In the genomic region with DNA sequence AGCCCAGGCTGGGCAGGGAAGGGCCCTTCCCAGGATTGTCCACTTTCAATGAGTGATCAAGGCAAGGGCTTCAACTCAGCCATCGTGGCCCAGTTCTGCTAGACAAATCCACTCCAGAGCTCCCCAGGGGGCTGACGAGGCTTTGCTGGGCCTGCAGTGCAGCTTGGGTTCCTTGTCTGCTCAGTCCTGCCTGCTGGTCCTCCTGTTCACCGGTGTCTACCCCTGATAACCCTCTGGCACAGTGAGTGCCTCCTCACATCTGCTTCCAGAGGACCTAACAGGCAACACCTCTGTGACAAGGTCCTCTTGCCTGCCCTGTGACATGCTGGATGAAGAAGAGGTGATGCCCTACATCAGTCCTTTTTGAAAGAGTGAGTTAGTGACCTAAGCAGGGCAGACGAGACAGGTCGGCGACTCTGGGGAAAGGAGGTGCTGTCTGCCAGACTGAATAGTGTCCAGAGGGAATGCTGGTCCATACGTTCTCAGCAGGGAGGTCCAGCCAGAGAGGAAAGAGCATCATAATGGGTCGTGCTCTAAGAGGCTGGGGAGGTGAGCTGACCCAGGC, we compare ENCODE assay signal across 23 cellular contexts. TPM values are rescaled to one million over a fixed set of nuclear protein-coding genes. Genes with fewer than 3 reads are reported as not detected.
"Had no signal": no experiment of that assay in that cellular context is flagged by ENCODE, and none has a peak within 500 bp of the region (broad histone marks: within the 10 kb centered on the region; RNA-seq: fewer than 3 reads in every experiment).

No MANE protein-coding gene starts in this region.

- H3K4me3 Mint-ChIP-seq: activated CD8-positive, alpha-beta T cell treated with anti-CD3 and anti-CD28 coated beads, Interleukin-2, amount 10 ng/mL, durations not matched to agents 7 days and 5 days; activated naive CD4-positive, alpha-beta T cell treated with anti-CD3 and anti-CD28 coated beads, Interleukin-2, amount 10 ng/mL, durations not matched to agents 7 days and 5 days; activated naive CD8-positive, alpha-beta T cell treated with anti-CD3 and anti-CD28 coated beads for 36 hours; activated T-helper 17 cell treated with anti-CD3 and anti-CD28 coated beads, Interleukin-2, amount 50 U/mL, for 72 hours; T-helper 1 cell treated with Interleukin-12 subunit alpha and Interleukin-12 subunit beta and Interleukin-4 antibody, amounts not matched to agents 30 μg/mL and 1 μg/mL, for 36 hours; WTC11 had no signal

- FAIRE-seq: K562 had no signal

- ATAC-seq: activated CD8-positive, alpha-beta T cell treated with anti-CD3 and anti-CD28 coated beads, Interleukin-2, amount 10 ng/mL, durations not matched to agents 7 days and 5 days; activated T-helper 17 cell treated with anti-CD3 and anti-CD28 coated beads, Interleukin-2, amount 50 U/mL, for 72 hours; K562; WTC11 had no signal

- H3K36me3 Mint-ChIP-seq: activated naive CD4-positive, alpha-beta T cell treated with anti-CD3 and anti-CD28 coated beads, Interleukin-2, amount 10 ng/mL, durations not matched to agents 7 days and 5 days; activated naive CD8-positive, alpha-beta T cell treated with anti-CD3 and anti-CD28 coated beads for 36 hours; WTC11 had no signal

- H3K9me3 ChIP-seq: SJCRH30, SK-N-SH had no signal

- H3K27ac ChIP-seq: brain microvascular endothelial cell, cardiac muscle cell, SJCRH30 had no signal

- H3K4me1 Mint-ChIP-seq: activated naive CD4-positive, alpha-beta T cell treated with anti-CD3 and anti-CD28 coated beads, Interleukin-2, amount 10 ng/mL, durations not matched to agents 7 days and 5 days; activated naive CD8-positive, alpha-beta T cell treated with anti-CD3 and anti-CD28 coated beads for 36 hours; activated T-helper 17 cell treated with anti-CD3 and anti-CD28 coated beads, Interleukin-2, amount 50 U/mL, for 72 hours had no signal

- H3K4me3 ChIP-seq: cardiac muscle cell, K562, SJCRH30 had no signal

- H3K9ac ChIP-seq: SK-N-SH had no signal

- H3K9me3 Mint-ChIP-seq: activated naive CD4-positive, alpha-beta T cell treated with anti-CD3 and anti-CD28 coated beads, Interleukin-2, amount 10 ng/mL, durations not matched to agents 7 days and 5 days; activated naive CD8-positive, alpha-beta T cell treated with anti-CD3 and anti-CD28 coated beads for 36 hours; activated T-helper 17 cell treated with anti-CD3 and anti-CD28 coated beads, Interleukin-2, amount 50 U/mL, for 72 hours; T-helper 1 cell treated with Interleukin-12 subunit alpha and Interleukin-12 subunit beta and Interleukin-4 antibody, amounts not matched to agents 30 μg/mL and 1 μg/mL, for 36 hours; WTC11 had no signal

- H3K27ac Mint-ChIP-seq: activated CD8-positive, alpha-beta T cell treated with anti-CD3 and anti-CD28 coated beads, Interleukin-2, amount 10 ng/mL, durations not matched to agents 7 days and 5 days; activated naive CD8-positive, alpha-beta T cell treated with anti-CD3 and anti-CD28 coated beads for 36 hours; activated T-helper 17 cell treated with anti-CD3 and anti-CD28 coated beads, Interleukin-2, amount 50 U/mL, for 72 hours; T-helper 1 cell treated with Interleukin-12 subunit alpha and Interleukin-12 subunit beta and Interleukin-4 antibody, amounts not matched to agents 30 μg/mL and 1 μg/mL, for 36 hours; WTC11 had no signal

- DNase-seq: activated CD4-positive, alpha-beta T cell treated with anti-CD3 and anti-CD28 coated beads for 48 hours; activated CD4-positive, alpha-beta T cell treated with anti-CD3 and anti-CD28 coated beads, Interleukin-2, amount 50 U/mL, for 4 hours; activated CD8-positive, alpha-beta T cell treated with anti-CD3 and anti-CD28 coated beads, Interleukin-2, amount 10 ng/mL, durations not matched to agents 7 days and 5 days; activated gamma-delta T cell treated with Interleukin-2 at 50 U/mL for 16 hours; activated naive CD4-positive, alpha-beta T cell treated with anti-CD3 and anti-CD28 coated beads, Interleukin-2, amount 10 ng/mL, durations not matched to agents 7 days and 5 days; activated naive CD8-positive, alpha-beta T cell treated with anti-CD3 and anti-CD28 coated beads for 36 hours; brain microvascular endothelial cell; Karpas-422; MM.1S; NCI-H1436; NCI-H2029 treated with DMSO at 0.1 percent for 48 hours; NCI-H345; NCI-H69; SJCRH30; SK-N-SH; SW 1271 had no signal

- H3K36me3 ChIP-seq: brain microvascular endothelial cell, cardiac muscle cell, SJCRH30 had no signal

RNA-seq across cellular contexts. Expression of gene KCNF1, which starts 20.9 kb away (rescaled TPM):
- total RNA-seq: activated CD8-positive, alpha-beta T cell treated with anti-CD3 and anti-CD28 coated beads, Interleukin-2, amount 10 ng/mL, durations not matched to agents 7 days and 5 days; activated naive CD8-positive, alpha-beta T cell treated with anti-CD3 and anti-CD28 coated beads for 36 hours; activated T-helper 17 cell treated with anti-CD3 and anti-CD28 coated beads, Interleukin-2, amount 50 U/mL, for 72 hours; K562; OCI-LY7; RPMI7951 had no signal
- polyA plus RNA-seq: K562 had no signal
